ENCODE assay signal across 5 cellular contexts in genomic region chr22:33600113-33600512, GRCh38.
"Had no signal": no experiment of that assay in that cellular context is flagged by ENCODE, and none has a peak within 500 bp of the region (broad histone marks: within the 10 kb centered on the region; RNA-seq: fewer than 3 reads in every experiment).

No MANE protein-coding gene starts in this region.

- DNase-seq: H9, HCEC 1CT, IMR-90 had no signal

- H3K4me2 ChIP-seq: GM23338 had no signal

- H2AFZ ChIP-seq: GM23338 had no signal

- ATAC-seq: GM23338, K562 had no signal

- H3K4me3 ChIP-seq: GM23338, K562 had no signal
